In the genomic region with DNA sequence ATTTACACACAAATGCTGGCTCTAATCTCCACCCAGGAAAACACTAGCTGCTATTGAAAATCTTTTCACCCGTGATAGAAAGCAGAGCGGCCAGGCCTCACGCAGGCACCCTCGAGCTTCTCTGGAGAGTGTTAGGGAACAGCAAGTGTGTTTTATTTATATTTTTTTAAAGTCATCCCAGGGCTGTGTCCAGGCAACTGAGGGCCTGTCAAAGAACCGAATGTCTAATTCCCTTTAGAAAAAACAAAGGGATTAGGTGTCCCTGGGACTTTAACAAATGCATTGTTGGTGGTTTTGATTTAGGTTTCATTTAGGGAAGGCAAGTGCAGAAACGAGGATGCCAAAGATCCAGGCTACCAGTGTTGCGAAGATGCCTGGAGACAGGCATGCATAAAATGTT, we compare ENCODE assay signal across 22 cellular contexts. TPM values are rescaled to one million over a fixed set of nuclear protein-coding genes. Genes with fewer than 3 reads are reported as not detected.
"Had no signal": no experiment of that assay in that cellular context is flagged by ENCODE, and none has a peak within 500 bp of the region (broad histone marks: within the 10 kb centered on the region; RNA-seq: fewer than 3 reads in every experiment).

No MANE protein-coding gene starts in this region.

- H3K4me1 ChIP-seq: pancreas, psoas muscle, right atrium auricular region, uterus had no signal

- H3K9me3 ChIP-seq: pancreas, psoas muscle, right atrium auricular region, uterus had no signal

- H3K27ac Mint-ChIP-seq: activated naive CD4-positive, alpha-beta T cell treated with anti-CD3 and anti-CD28 coated beads, Interleukin-2, amount 50 U/mL, for 24 hours; memory B cell; naive thymus-derived CD8-positive, alpha-beta T cell; stimulated activated naive CD8-positive, alpha-beta T cell treated with anti-CD3 and anti-CD28 coated beads, Interleukin-15, Interleukin-2, amounts not matched to agents 100 ng/mL and 50 ng/mL, for 24 hours; T-cell; T-helper 2 cell treated with Interferon-gamma antibody and Interleukin-4, amounts not matched to agents 5 μg/mL and 100 μg/mL, for 36 hours had no signal

- H3K4me3 Mint-ChIP-seq: activated naive CD4-positive, alpha-beta T cell treated with anti-CD3 and anti-CD28 coated beads, Interleukin-2, amount 50 U/mL, for 24 hours; memory B cell; naive thymus-derived CD8-positive, alpha-beta T cell; stimulated activated naive CD8-positive, alpha-beta T cell treated with anti-CD3 and anti-CD28 coated beads, Interleukin-15, Interleukin-2, amounts not matched to agents 100 ng/mL and 50 ng/mL, for 24 hours; T-cell; T-helper 2 cell treated with Interferon-gamma antibody and Interleukin-4, amounts not matched to agents 5 μg/mL and 100 μg/mL, for 36 hours had no signal

- H3K4me1 Mint-ChIP-seq: memory B cell had no signal

- H3K36me3 ChIP-seq: pancreas, right atrium auricular region, uterus had no signal

- H3K27me3 Mint-ChIP-seq: activated naive CD4-positive, alpha-beta T cell treated with anti-CD3 and anti-CD28 coated beads, Interleukin-2, amount 50 U/mL, for 24 hours; memory B cell; naive thymus-derived CD8-positive, alpha-beta T cell; stimulated activated naive CD8-positive, alpha-beta T cell treated with anti-CD3 and anti-CD28 coated beads, Interleukin-15, Interleukin-2, amounts not matched to agents 100 ng/mL and 50 ng/mL, for 24 hours; T-cell had no signal

- H3K27ac ChIP-seq: pancreas, psoas muscle, right atrium auricular region, skin epidermis, uterus, VCaP had no signal

- H3K4me3 ChIP-seq: pancreas, psoas muscle, right atrium auricular region, skin epidermis, uterus had no signal

- H3K9me3 Mint-ChIP-seq: activated naive CD4-positive, alpha-beta T cell treated with anti-CD3 and anti-CD28 coated beads, Interleukin-2, amount 50 U/mL, for 24 hours; memory B cell; naive thymus-derived CD8-positive, alpha-beta T cell; stimulated activated naive CD8-positive, alpha-beta T cell treated with anti-CD3 and anti-CD28 coated beads, Interleukin-15, Interleukin-2, amounts not matched to agents 100 ng/mL and 50 ng/mL, for 24 hours; T-cell; T-helper 2 cell treated with Interferon-gamma antibody and Interleukin-4, amounts not matched to agents 5 μg/mL and 100 μg/mL, for 36 hours had no signal

- H3K27me3 ChIP-seq: pancreas, right atrium auricular region, uterus had no signal

- DNase-seq: activated CD4-positive, alpha-beta T cell treated with anti-CD3 and anti-CD28 coated beads, Interleukin-2, amount 50 U/mL, for 1 hour; activated gamma-delta T cell treated with Interleukin-2 at 50 U/mL for 16 hours; activated T-cell treated with anti-CD3 and anti-CD28 coated beads, Interleukin-2, amount 50 U/mL, for 1 hour; cerebellar nuclear complex; foreskin melanocyte; hippocampal formation; islet precursor cell; left colon; pancreas; psoas muscle; stimulated activated CD4-positive, alpha-beta T cell treated with anti-CD3 and anti-CD28 coated beads, Interleukin-1b, Interleukin-23, amount 100 ng/mL, for 48 hours; T-cell; trophoblast cell; uterus had no signal

- H3K36me3 Mint-ChIP-seq: activated naive CD4-positive, alpha-beta T cell treated with anti-CD3 and anti-CD28 coated beads, Interleukin-2, amount 50 U/mL, for 24 hours; memory B cell; naive thymus-derived CD8-positive, alpha-beta T cell; T-cell had no signal

RNA-seq across cellular contexts. Expression of gene SPRY4, which starts 51.2 kb away (rescaled TPM):
- total RNA-seq: naive thymus-derived CD8-positive, alpha-beta T cell had no signal
- polyA plus RNA-seq: naive thymus-derived CD8-positive, alpha-beta T cell had no signal
